8 cellular contexts compared by ENCODE assay signal in genomic region chr13:99980201-99981114, GRCh38. TPM values are rescaled to one million over a fixed set of nuclear protein-coding genes. Genes with fewer than 3 reads are reported as not detected.
A peak's percentile ranks its signal among the peaks of the same experiment; 100 is the strongest.
DNase-seq lines count a peak whose midpoint lies in the region; ATAC-seq and TF ChIP-seq lines count a peak whose summit lies in the region.

No MANE protein-coding gene starts in this region.

- H3K27ac ChIP-seq in body of pancreas: no peak overlapping the region
- H3K27ac ChIP-seq in iPS-20b (ENCODE audit: low read length): peak overlapping the region; percentile 46

- CTCF ChIA-PET in AG04449 (lab: Yijun Ruan, JAX): interaction anchor here (1.0 to 2.1 kb wide), 3 partner anchors 9 to 260 kb away, joined by 3 to 4 read pairs (median 3); no protein-coding TSS in a partner anchor

- intact Hi-C loops in body of pancreas (cut with DNase I): no loop called here

- peak overlapping the region; percentile 90; the same call in 1 of the 2 replicates for H3K9ac ChIP-seq in iPS-20b (ENCODE audit: low read depth, low read length)

- no peak for DNase-seq in AG04449 (ENCODE audit: low read depth, low spot score)
- DNase-seq in LHCN-M2 (ENCODE audit: low read depth): peak; percentile 65
- peak; percentile 49 for DNase-seq in T follicular helper cell (ENCODE audit: low read depth)
- DNase-seq in body of pancreas: peak; percentile 65 to 79 (median 72)
- DNase-seq in stimulated activated CD4-positive, alpha-beta T cell treated with anti-CD3 and anti-CD28 coated beads, Interleukin-1b, Interleukin-23, amount 100 ng/mL, for 48 hours: peak; percentile 61

- ATAC-seq in GM18867 (IDR thresholded peaks at IDR 0.05; ENCODE audit: unreplicated experiment): peak; percentile 90
- ATAC-seq in body of pancreas: peak; percentile 83
- no peak for ATAC-seq in HG03460 (IDR thresholded peaks at IDR 0.05; ENCODE audit: unreplicated experiment)

- peaks cover 28% of the 10 kb centered on the region for H3K4me1 ChIP-seq in body of pancreas
- peaks cover 25% of the 10 kb centered on the region; the same call in 1 of the 2 replicates for H3K4me1 ChIP-seq in iPS-20b (ENCODE audit: insufficient read depth, low read length)

- H3K4me3 ChIP-seq in AG04449 (ENCODE audit: low read depth, low read length) (peak overlapping the region; percentile 39), body of pancreas (peak overlapping the region; percentile 5 to 18), iPS-20b (ENCODE audit: low read length) (peak overlapping the region; percentile 83)

- H3K36me3 ChIP-seq in body of pancreas (replicated peaks in 1 of 2; ENCODE audit: insufficient read depth in 1 of 2, low read depth in 2 of 2) (no peaks in the 10 kb centered on the region), iPS-20b (ENCODE audit: insufficient read depth, low read depth, low read length) (peaks cover 28% of the 10 kb centered on the region)

- H3K27me3 ChIP-seq in body of pancreas (peaks cover 7 to 63% of the 10 kb centered on the region in 2 donors), iPS-20b (ENCODE audit: insufficient read depth, low read length) (peaks cover 60% of the 10 kb centered on the region)

- 1 to 4% methylated on average over 31 to 80 of the region's 104 CpGs for WGBS in body of pancreas, 2 donors

- H3K9me3 ChIP-seq in body of pancreas: no peaks in the 10 kb centered on the region
- H3K9me3 ChIP-seq in iPS-20b (ENCODE audit: insufficient read depth, low read depth, low read length): no peaks in the 10 kb centered on the region; the same call in 1 of the 2 replicates

- TF ChIP-seq CTCF in AG04449 (IDR thresholded peaks at IDR 0.05; ENCODE audit: insufficient read depth, low read length, missing control alignments) (no peak), body of pancreas (IDR thresholded peaks at IDR 0.05) (peak in 1 of 7 experiments; percentile 2)

- POLR2A ChIA-PET in AG04449 (lab: Yijun Ruan, JAX): no interaction called here

- TF ChIP-seq POLR2A in body of pancreas (IDR thresholded peaks at IDR 0.05): no peak

RNA-seq across cellular contexts. Expression of gene ZIC2, which starts 1.1 kb away (rescaled TPM):
- total RNA-seq in LHCN-M2 (2014; rRNA removed) (not detected in 2 replicates), body of pancreas (not detected)
- polyA plus RNA-seq in LHCN-M2 (2012): not detected

RNA-seq across cellular contexts. Expression of gene ZIC5, which starts 8.9 kb away (rescaled TPM):
- not detected in 2 replicates for total RNA-seq in LHCN-M2 (2014; rRNA removed)
- not detected for polyA plus RNA-seq in LHCN-M2 (2012)
- total RNA-seq in body of pancreas: not detected

Comparison
In these comparisons a context has a peak if more than half of its experiments do, and no peak if none do; other contexts are left out.
1. H3K4me3 ChIP-seq: peak in every context shown above with its lines; median percentile 83 in iPS-20b; 39 in AG04449; 12 in body of pancreas.